ENCODE assay signal across 16 cellular contexts in the genomic region with DNA sequence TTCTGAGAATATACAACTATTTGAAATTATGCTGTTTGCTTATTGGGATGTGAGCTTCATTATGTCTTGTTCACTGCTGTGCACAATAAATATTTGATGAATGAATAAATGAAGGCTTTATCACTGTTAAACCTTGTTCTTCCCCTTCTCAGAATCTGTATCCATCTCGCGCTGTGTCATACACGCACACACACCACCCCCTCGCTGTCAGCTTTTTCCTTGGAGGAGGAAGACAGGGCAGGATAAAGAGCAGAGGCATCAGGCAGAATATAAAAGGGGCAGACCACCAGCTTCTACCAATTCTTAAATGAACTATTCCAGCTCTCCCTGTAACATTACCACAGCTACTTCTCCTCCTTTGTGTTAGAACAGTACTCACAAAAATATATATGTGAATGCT.
"Had no signal": no experiment of that assay in that cellular context is flagged by ENCODE, and none has a peak within 500 bp of the region (broad histone marks: within the 10 kb centered on the region; RNA-seq: fewer than 3 reads in every experiment).

No MANE protein-coding gene starts in this region.

- H3K27me3 ChIP-seq: esophagus squamous epithelium, pancreas, SJCRH30 had no signal

- H3K4me1 ChIP-seq: esophagus squamous epithelium, pancreas, SJCRH30 had no signal

- DNase-seq: activated CD4-positive, alpha-beta T cell treated with anti-CD3 and anti-CD28 coated beads for 1 hour; activated CD4-positive, alpha-beta T cell treated with anti-CD3 and anti-CD28 coated beads, Interleukin-2, amount 50 U/mL, for 48 hours; activated naive CD4-positive, alpha-beta T cell; amniotic stem cell; effector CD4-positive, alpha-beta T cell; esophagus squamous epithelium; left ventricle myocardium superior; mesenchymal stem cell; pancreas; SJCRH30; stimulated activated CD4-positive, alpha-beta T cell treated with anti-CD3 and anti-CD28 coated beads, Interleukin-1b, Interleukin-23, amount 100 ng/mL, for 48 hours; T-helper 9 cell had no signal

- H3K9me3 Mint-ChIP-seq: central memory CD8-positive, alpha-beta T cell; neural crest cell had no signal

- H3K27ac ChIP-seq: coronary artery, esophagus squamous epithelium, pancreas, SJCRH30, VCaP had no signal

- H3K4me3 ChIP-seq: coronary artery, esophagus squamous epithelium, pancreas, SJCRH30 had no signal

- H3K9me3 ChIP-seq: esophagus squamous epithelium, pancreas, SJCRH30 had no signal

- ATAC-seq: left ventricle myocardium superior, pancreas had no signal

- H3K36me3 ChIP-seq: esophagus squamous epithelium, pancreas, SJCRH30 had no signal

- H3K27me3 Mint-ChIP-seq: central memory CD8-positive, alpha-beta T cell had no signal

- H3K4me3 Mint-ChIP-seq: central memory CD8-positive, alpha-beta T cell; neural crest cell had no signal
